Comparison of ENCODE assay signal across 23 cellular contexts in genomic region chr1:234519506-234519905, GRCh38. TPM values are rescaled to one million over a fixed set of nuclear protein-coding genes. Genes with fewer than 3 reads are reported as not detected.
DNase-seq lines count a peak whose midpoint lies in the region; ATAC-seq and TF ChIP-seq lines count a peak whose summit lies in the region.
"Had no signal": no experiment of that assay in that cellular context is flagged by ENCODE, and none has a peak within 500 bp of the region (broad histone marks: within the 10 kb centered on the region; RNA-seq: fewer than 3 reads in every experiment).

No MANE protein-coding gene starts in this region.

- H3K4me2 ChIP-seq in OCI-LY7 (ENCODE audit: low read length) = peak overlapping the region; percentile 52
- no peak overlapping the region for H3K4me2 ChIP-seq in PC-3 (ENCODE audit: low read length)
- H3K4me2 ChIP-seq: hepatocyte, smooth muscle cell had no signal

- peak overlapping the region; percentile 11 for H3K4me3 ChIP-seq in OCI-LY7 (ENCODE audit: low read depth, low read length, poor library complexity, severe bottlenecking)
- H3K4me3 ChIP-seq in sigmoid colon = no peak overlapping the region
- H3K4me3 ChIP-seq in PC-3 (ENCODE audit: low read length) = no peak overlapping the region
- H3K4me3 ChIP-seq: esophagus squamous epithelium, hepatocyte, ovary, smooth muscle cell, upper lobe of left lung had no signal

- CTCF ChIA-PET in OCI-LY7 (lab: Charles Lee; ENCODE audit: unreplicated experiment) (interaction anchor here (1.0 to 1.6 kb wide), 4 partner anchors 16 to 33 kb away, joined by 3 to 5 read pairs (median 4); no protein-coding TSS in a partner anchor), PC-3 (lab: Charles Lee) (no interaction called here)

- H3K27me3 ChIP-seq in sigmoid colon = no peaks in the 10 kb centered on the region
- no peaks in the 10 kb centered on the region for H3K27me3 ChIP-seq in PC-3 (ENCODE audit: low read length)
- H3K27me3 ChIP-seq: brain microvascular endothelial cell, esophagus squamous epithelium, hepatocyte, ovary, upper lobe of left lung had no signal

- no peak for TF ChIP-seq CTCF in OCI-LY7 (conservative IDR thresholded peaks at IDR 0.05; ENCODE audit: low read length)
- no peak for TF ChIP-seq CTCF in sigmoid colon (IDR thresholded peaks at IDR 0.05)
- no peak for TF ChIP-seq CTCF in PC-3 (conservative IDR thresholded peaks at IDR 0.05; ENCODE audit: low read depth, low read length)

- H4K20me1 ChIP-seq in OCI-LY7 (ENCODE audit: insufficient read depth, low read length) = no peaks in the 10 kb centered on the region
- H4K20me1 ChIP-seq in PC-3 (ENCODE audit: low read length) = no peaks in the 10 kb centered on the region

- DNase-seq in NCI-H510A treated with DMSO at 0.1 percent for 48 hours (lab: John Stamatoyannopoulos, UW) (peak; percentile 68), NCI-H510A (lab: John Stamatoyannopoulos, UW) (no peak), OCI-LY7 (ENCODE audit: low spot score) (peak; percentile 63), sigmoid colon (peak; percentile 64), PC-3 (no peak), LoVo (ENCODE audit: low spot score) (no peak)
- DNase-seq: activated CD4-positive, alpha-beta T cell treated with anti-CD3 and anti-CD28 coated beads for 4 hours; brain microvascular endothelial cell; CD8-positive, alpha-beta memory T cell; esophagus squamous epithelium; GDM1; KBM-7; kidney; NCI-H1436 treated with DMSO at 0.1 percent for 48 hours; NCI-H774; ovary; T-helper 17 cell; upper lobe of left lung had no signal

- H3K27ac ChIP-seq in KOPT-K1 (ENCODE audit: low read depth, low read length, poor library complexity, severe bottlenecking) (peak overlapping the region; percentile 38), OCI-LY7 (ENCODE audit: low read depth, low read length, poor library complexity, severe bottlenecking) (peak overlapping the region; percentile 50), sigmoid colon (peak overlapping the region; percentile 2 to 93 (median 38)), PC-3 (ENCODE audit: low read length) (no peak overlapping the region)
- H3K27ac ChIP-seq: brain microvascular endothelial cell, hepatocyte, ovary had no signal

- no peak overlapping the region for H3K9ac ChIP-seq in PC-3 (ENCODE audit: low read length)

- 88 to 95% methylated on average over 10 of the region's 10 CpGs for WGBS in sigmoid colon, 2 donors

- ATAC-seq in PC-3 = no peak
- ATAC-seq in GM18909 (IDR thresholded peaks at IDR 0.05; ENCODE audit: poor library complexity, unreplicated experiment) = no peak
- ATAC-seq: stimulated activated effector memory CD8-positive, alpha-beta T cell treated with anti-CD3 and anti-CD28 coated beads, Interleukin-12 subunit alpha, Interleukin-12 subunit beta, amount 100 ng/mL, for 72 hours; T-helper 17 cell had no signal

- H3K79me2 ChIP-seq in OCI-LY7 (ENCODE audit: insufficient read depth, low read depth, low read length) = no peaks in the 10 kb centered on the region
- no peaks in the 10 kb centered on the region for H3K79me2 ChIP-seq in PC-3 (ENCODE audit: low read length)
- H3K79me2 ChIP-seq: hepatocyte had no signal

- POLR2A ChIA-PET in OCI-LY7 (lab: Charles Lee) = interaction anchor here (0.6 to 2.9 kb wide), 16 partner anchors 9 to 564 kb away, joined by 3 to 27 read pairs (median 5); partner anchors contain the start of gene IRF2BP2
- POLR2A ChIA-PET in PC-3 (lab: Charles Lee; ENCODE audit: unreplicated experiment) = no interaction called here

- H2AFZ ChIP-seq in OCI-LY7 (ENCODE audit: low read length) (peak overlapping the region; percentile 97), PC-3 (ENCODE audit: low read length) (no peak overlapping the region)
- H2AFZ ChIP-seq: hepatocyte had no signal

- H3K36me3 ChIP-seq in KOPT-K1 (ENCODE audit: insufficient read depth, low read length) = no peaks in the 10 kb centered on the region
- H3K36me3 ChIP-seq in OCI-LY7 (ENCODE audit: insufficient read depth, low read length) = no peaks in the 10 kb centered on the region
- no peaks in the 10 kb centered on the region for H3K36me3 ChIP-seq in sigmoid colon
- H3K36me3 ChIP-seq in PC-3 (ENCODE audit: low read depth, low read length) = no peaks in the 10 kb centered on the region
- H3K36me3 ChIP-seq: brain microvascular endothelial cell, esophagus squamous epithelium, ovary, upper lobe of left lung had no signal

- intact Hi-C loops in OCI-LY7 (cut with micrococcal nuclease; ENCODE audit: unreplicated experiment) = no loop called here
- intact Hi-C loops in sigmoid colon (cut with DNase I) = no loop called here
- intact Hi-C loops in PC-3 (cut with micrococcal nuclease) = no loop called here

- BruUV-seq in OCI-LY7 (replicated peaks; lab: Mats Ljungman, UMichigan) (no TSS peak), PC-3 (replicated peaks; lab: Mats Ljungman, UMichigan) (no TSS peak)

- no peak for TF ChIP-seq EP300 in sigmoid colon (IDR thresholded peaks at IDR 0.05)

- no peaks in the 10 kb centered on the region for H3F3A ChIP-seq in PC-3 (ENCODE audit: low read length, unreplicated experiment)

- H3K4me1 ChIP-seq in OCI-LY7 (ENCODE audit: insufficient read depth, low read length, poor library complexity, severe bottlenecking) (peaks cover 79% of the 10 kb centered on the region), sigmoid colon (peaks cover 0 to 38% (median 31%) of the 10 kb centered on the region in 4 donors), PC-3 (ENCODE audit: insufficient read depth, low read length) (peaks cover 19% of the 10 kb centered on the region)

- H3K9me2 ChIP-seq in OCI-LY7 (ENCODE audit: insufficient read depth, low read length) (no peaks in the 10 kb centered on the region), PC-3 (replicated peaks; ENCODE audit: low read length) (no peaks in the 10 kb centered on the region)

- no peak for TF ChIP-seq POLR2A in sigmoid colon (IDR thresholded peaks at IDR 0.05)

- H3K9me3 ChIP-seq in KOPT-K1 (ENCODE audit: insufficient read depth, low read length, poor library complexity, severe bottlenecking) (no peaks in the 10 kb centered on the region), OCI-LY7 (ENCODE audit: low read length) (no peaks in the 10 kb centered on the region), sigmoid colon (no peaks in the 10 kb centered on the region), PC-3 (ENCODE audit: low read length) (no peaks in the 10 kb centered on the region)
- H3K9me3 ChIP-seq: esophagus squamous epithelium, ovary, upper lobe of left lung had no signal

RNA-seq across cellular contexts. Expression of gene TARBP1, which starts 40.5 kb away (rescaled TPM):
- 30.0 and 30.5 TPM in 2 replicates for total RNA-seq in OCI-LY7 (2014; rRNA removed; shearing (Covaris generic))
- total RNA-seq in OCI-LY7 (2022) = 49.8 and 61.7 TPM in 2 replicates
- 10 to 100 TPM in 3 of 4 donors, 1 to 10 TPM in 1; 9.2 to 21.0 (median 12.3) TPM for total RNA-seq in sigmoid colon
- polyA plus RNA-seq in sigmoid colon = 10 to 100 TPM in 1 of 3 donors, 1 to 10 TPM in 2; 5.5 to 22.1 (median 9.0) TPM
- total RNA-seq in PC-3 (2014; rRNA removed) = 15.1 and 27.7 TPM in 2 replicates

Comparison
In these comparisons a context has a peak if more than half of its experiments do, and no peak if none do; other contexts are left out.
1. DNase-seq: peak in NCI-H510A treated with DMSO at 0.1 percent for 48 hours (single experiment), OCI-LY7 (single experiment) and sigmoid colon (single experiment); none in NCI-H510A (single experiment), PC-3 (single experiment) and LoVo (single experiment).